Comparison of ENCODE assay signal across 1 cellular context in genomic region chr17:4607773-4608187, GRCh38.
TF ChIP-seq lines count a peak whose summit lies in the region.

No MANE protein-coding gene starts in this region.

TF ChIP-seq in K562, 482 proteins besides CTCF, POLR2A, EP300 and RAD21 (continued from another document):
- TF ChIP-seq ZBTB40 (IDR thresholded peaks at IDR 0.05) = no peak
- TF ChIP-seq ZBTB40 (CRISPR knock-in tag; IDR thresholded peaks at IDR 0.05) = no peak
- no peak for TF ChIP-seq LEF1 (IDR thresholded peaks at IDR 0.05)
- no peak for TF ChIP-seq NR3C1 (CRISPR knock-in tag; IDR thresholded peaks at IDR 0.05)
- TF ChIP-seq TRIM24 (IDR thresholded peaks at IDR 0.05) = no peak
- no peak for TF ChIP-seq ARID4B (CRISPR knock-in tag; IDR thresholded peaks at IDR 0.05)
- TF ChIP-seq OTX1 (CRISPR knock-in tag; IDR thresholded peaks at IDR 0.05) = no peak
- no peak for TF ChIP-seq REST (CRISPR knock-in tag; IDR thresholded peaks at IDR 0.05; ENCODE audit: low read depth)
- TF ChIP-seq PML (IDR thresholded peaks at IDR 0.05; ENCODE audit: low read length) = no peak
- no peak for TF ChIP-seq FOXJ2 (tag; IDR thresholded peaks at IDR 0.05)
- no peak for TF ChIP-seq ZNF77 (CRISPR knock-in tag; IDR thresholded peaks at IDR 0.05)
